In the genomic region with DNA sequence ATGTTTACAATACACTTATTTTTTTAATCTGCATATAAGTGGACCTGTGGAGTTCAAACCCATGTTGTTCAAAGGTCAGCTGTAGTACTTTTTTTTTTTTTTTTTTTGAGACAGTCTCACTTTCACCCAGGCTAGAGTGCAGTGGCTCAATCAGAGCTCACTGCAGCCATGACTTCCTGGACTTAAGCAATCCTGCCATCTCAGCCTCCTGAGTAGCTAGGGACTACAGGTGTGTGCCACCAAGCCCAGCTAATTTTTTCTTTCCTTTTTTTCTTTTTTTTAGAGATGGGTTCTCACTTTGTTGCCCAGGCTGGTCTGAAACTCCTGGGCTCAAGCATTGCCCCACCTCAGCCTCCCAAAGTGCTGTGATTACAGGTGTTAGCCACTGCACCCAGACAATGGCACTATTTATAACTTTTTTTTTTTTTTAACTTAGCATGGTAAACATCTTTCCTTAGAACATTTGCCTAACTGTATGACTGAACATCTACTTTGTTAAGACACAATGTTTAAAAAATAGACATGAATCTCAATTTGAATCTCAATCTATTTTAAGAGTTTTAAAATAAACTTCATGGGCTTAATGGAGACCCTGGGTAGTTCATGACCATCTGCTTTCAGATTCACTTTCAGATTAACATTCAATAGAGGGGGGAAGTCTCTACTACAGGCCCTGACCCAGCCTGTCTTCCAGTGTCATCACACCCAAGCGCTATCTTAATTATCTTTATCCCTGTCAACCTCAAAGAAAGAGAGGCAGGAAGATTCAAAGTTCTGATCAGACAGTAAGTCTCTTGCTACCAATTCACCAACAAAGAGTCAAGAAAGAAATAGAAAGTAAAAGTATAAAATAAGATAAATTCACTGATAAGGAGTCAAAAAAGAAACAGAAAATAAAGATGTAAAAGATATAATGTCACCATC, we compare ENCODE assay signal across 10 cellular contexts.
DNase-seq lines count a peak whose midpoint lies in the region; ATAC-seq, FAIRE-seq and TF ChIP-seq lines count a peak whose summit lies in the region.
"Had no signal": no experiment of that assay in that cellular context is flagged by ENCODE, and none has a peak within 500 bp of the region (broad histone marks: within the 10 kb centered on the region; RNA-seq: fewer than 3 reads in every experiment).

No MANE protein-coding gene starts in this region.

- H3K4me2 ChIP-seq in HepG2 (ENCODE audit: low read depth, low read length): no peak overlapping the region

- no peaks in the 10 kb centered on the region for H4K20me1 ChIP-seq in HepG2 (ENCODE audit: insufficient read depth, low read length)

- H3K9ac ChIP-seq in HepG2 (ENCODE audit: insufficient read depth, low read depth, low read length): no peak overlapping the region

- intact Hi-C loops in HepG2 (cut with micrococcal nuclease; ENCODE audit: unreplicated experiment): no loop called here

- no peak for TF ChIP-seq RAD21 in HepG2 (CRISPR knock-in tag; IDR thresholded peaks at IDR 0.05)

- DNase-seq in central memory CD4-positive, alpha-beta T cell: peak; percentile 60
- no peak for DNase-seq in suprapubic skin (ENCODE audit: low spot score in 2 of 2)
- no peak for DNase-seq in HepG2 (ENCODE audit: low spot score)
- no peak for DNase-seq in NCI-H2227 (lab: John Stamatoyannopoulos, UW; ENCODE audit: unreplicated experiment)
- no peak for DNase-seq in H54 (ENCODE audit: insufficient read length, low spot score)
- DNase-seq: activated CD4-positive, alpha-beta T cell treated with anti-CD3 and anti-CD28 coated beads for 48 hours; NCI-H187 had no signal

- TF ChIP-seq CTCF in suprapubic skin (IDR thresholded peaks at IDR 0.05) (no peak), HepG2 (CRISPR knock-in tag; IDR thresholded peaks at IDR 0.05) (no peak)

- CTCF ChIA-PET in HepG2 (lab: Yijun Ruan, JAX; ENCODE audit: low intra/inter-chr PET ratio, low total read pairs): no interaction called here

- H3K4me3 ChIP-seq in suprapubic skin: no peak overlapping the region
- H3K4me3 ChIP-seq in HepG2 (replicated peaks in 1 of 3; ENCODE audit: insufficient read depth in 1 of 3, low read depth in 2 of 3, low read length in 3 of 3): no peak overlapping the region

- POLR2A ChIA-PET in HepG2 (lab: Yijun Ruan, JAX): no interaction called here

- ATAC-seq in GM18502 (IDR thresholded peaks at IDR 0.05; ENCODE audit: poor library complexity, unreplicated experiment): peak; percentile 92
- peak; percentile 89 for ATAC-seq in GM21381 (IDR thresholded peaks at IDR 0.05; ENCODE audit: unreplicated experiment)
- ATAC-seq in HG03342 (IDR thresholded peaks at IDR 0.05; ENCODE audit: unreplicated experiment): peak; percentile 96
- ATAC-seq in HepG2: no peak

- no peak for TF ChIP-seq EP300 in suprapubic skin (IDR thresholded peaks at IDR 0.05)
- no peak for TF ChIP-seq EP300 in HepG2 (IDR thresholded peaks at IDR 0.05; ENCODE audit: low read depth in 2 of 2, low read length in 2 of 2)
- TF ChIP-seq EP300 in HepG2 (CRISPR knock-in tag; IDR thresholded peaks at IDR 0.05; ENCODE audit: borderline replicate concordance): no peak

- no peak overlapping the region for H3K27ac ChIP-seq in suprapubic skin
- H3K27ac ChIP-seq in HepG2 (ENCODE audit: extremely low read length, insufficient read depth, low read length): no peak overlapping the region

- no peaks in the 10 kb centered on the region for H3K4me1 ChIP-seq in suprapubic skin
- H3K4me1 ChIP-seq in HepG2 (ENCODE audit: insufficient read depth, low read length): no peaks in the 10 kb centered on the region

- no peaks in the 10 kb centered on the region for H3K79me2 ChIP-seq in HepG2 (ENCODE audit: insufficient read depth, low read length)

- BruUV-seq in HepG2 (replicated peaks; lab: Mats Ljungman, UMichigan): no TSS peak

- H3K9me3 ChIP-seq in suprapubic skin (no peaks in the 10 kb centered on the region), HepG2 (ENCODE audit: low read length) (no peaks in the 10 kb centered on the region)

- WGBS in suprapubic skin: 89% methylated on average over 1 of the region's 1 CpG
- 93% methylated on average over 1 of the region's 1 CpG for WGBS in HepG2 (ENCODE audit: low lambda C conversion rate)

- H3K36me3 ChIP-seq in suprapubic skin: no peaks in the 10 kb centered on the region
- H3K36me3 ChIP-seq in HepG2 (replicated peaks in 1 of 2; ENCODE audit: control insufficient read depth in 1 of 2, insufficient read depth in 2 of 2, low read length in 2 of 2): no peaks in the 10 kb centered on the region

- H3K27me3 ChIP-seq in suprapubic skin (no peaks in the 10 kb centered on the region), HepG2 (ENCODE audit: control insufficient read depth in 1 of 2, insufficient read depth in 2 of 2, low read length in 2 of 2) (no peaks in the 10 kb centered on the region; a peak in 1 of 5 replicates)

- no peak for FAIRE-seq in HepG2 (lab: Jason Lieb, UNC)
- FAIRE-seq in H54 (lab: Jason Lieb, UNC): no peak

- in situ Hi-C loops in HepG2 (cut with HindIII; ENCODE audit: extremely low pct_ligation_motif_present, low pct_unique_long_range_greater_than_20kb): no loop called here

- TF ChIP-seq POLR2A in suprapubic skin (IDR thresholded peaks at IDR 0.05) (no peak), HepG2 (IDR thresholded peaks at IDR 0.05; ENCODE audit: insufficient read depth in 1 of 2, low read depth in 2 of 2, low read length in 2 of 2) (no peak), H54 (IDR thresholded peaks at IDR 0.05; ENCODE audit: low read depth, low read length) (no peak)

- no peak overlapping the region for H2AFZ ChIP-seq in HepG2 (ENCODE audit: low read length)

TF ChIP-seq in HepG2, 621 proteins besides CTCF, POLR2A, EP300 and RAD21:
- no peak for TF ChIP-seq AKAP8 (CRISPR knock-in tag; IDR thresholded peaks at IDR 0.05)
- TF ChIP-seq, protein P1, sequence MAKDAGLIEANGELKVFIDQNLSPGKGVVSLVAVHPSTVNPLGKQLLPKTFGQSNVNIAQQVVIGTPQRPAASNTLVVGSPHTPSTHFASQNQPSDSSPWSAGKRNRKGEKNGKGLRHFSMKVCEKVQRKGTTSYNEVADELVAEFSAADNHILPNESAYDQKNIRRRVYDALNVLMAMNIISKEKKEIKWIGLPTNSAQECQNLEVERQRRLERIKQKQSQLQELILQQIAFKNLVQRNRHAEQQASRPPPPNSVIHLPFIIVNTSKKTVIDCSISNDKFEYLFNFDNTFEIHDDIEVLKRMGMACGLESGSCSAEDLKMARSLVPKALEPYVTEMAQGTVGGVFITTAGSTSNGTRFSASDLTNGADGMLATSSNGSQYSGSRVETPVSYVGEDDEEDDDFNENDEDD (CRISPR knock-in tag; IDR thresholded peaks at IDR 0.05; ENCODE audit: borderline replicate concordance): no peak
- TF ChIP-seq NFATC3 (CRISPR knock-in tag; IDR thresholded peaks at IDR 0.05): no peak
- TF ChIP-seq ZNF816 (CRISPR knock-in tag; IDR thresholded peaks at IDR 0.05; ENCODE audit: borderline replicate concordance): no peak
- TF ChIP-seq, protein P2, sequence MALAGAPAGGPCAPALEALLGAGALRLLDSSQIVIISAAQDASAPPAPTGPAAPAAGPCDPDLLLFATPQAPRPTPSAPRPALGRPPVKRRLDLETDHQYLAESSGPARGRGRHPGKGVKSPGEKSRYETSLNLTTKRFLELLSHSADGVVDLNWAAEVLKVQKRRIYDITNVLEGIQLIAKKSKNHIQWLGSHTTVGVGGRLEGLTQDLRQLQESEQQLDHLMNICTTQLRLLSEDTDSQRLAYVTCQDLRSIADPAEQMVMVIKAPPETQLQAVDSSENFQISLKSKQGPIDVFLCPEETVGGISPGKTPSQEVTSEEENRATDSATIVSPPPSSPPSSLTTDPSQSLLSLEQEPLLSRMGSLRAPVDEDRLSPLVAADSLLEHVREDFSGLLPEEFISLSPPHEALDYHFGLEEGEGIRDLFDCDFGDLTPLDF (CRISPR knock-in tag; IDR thresholded peaks at IDR 0.05): no peak
- TF ChIP-seq, protein P3, sequence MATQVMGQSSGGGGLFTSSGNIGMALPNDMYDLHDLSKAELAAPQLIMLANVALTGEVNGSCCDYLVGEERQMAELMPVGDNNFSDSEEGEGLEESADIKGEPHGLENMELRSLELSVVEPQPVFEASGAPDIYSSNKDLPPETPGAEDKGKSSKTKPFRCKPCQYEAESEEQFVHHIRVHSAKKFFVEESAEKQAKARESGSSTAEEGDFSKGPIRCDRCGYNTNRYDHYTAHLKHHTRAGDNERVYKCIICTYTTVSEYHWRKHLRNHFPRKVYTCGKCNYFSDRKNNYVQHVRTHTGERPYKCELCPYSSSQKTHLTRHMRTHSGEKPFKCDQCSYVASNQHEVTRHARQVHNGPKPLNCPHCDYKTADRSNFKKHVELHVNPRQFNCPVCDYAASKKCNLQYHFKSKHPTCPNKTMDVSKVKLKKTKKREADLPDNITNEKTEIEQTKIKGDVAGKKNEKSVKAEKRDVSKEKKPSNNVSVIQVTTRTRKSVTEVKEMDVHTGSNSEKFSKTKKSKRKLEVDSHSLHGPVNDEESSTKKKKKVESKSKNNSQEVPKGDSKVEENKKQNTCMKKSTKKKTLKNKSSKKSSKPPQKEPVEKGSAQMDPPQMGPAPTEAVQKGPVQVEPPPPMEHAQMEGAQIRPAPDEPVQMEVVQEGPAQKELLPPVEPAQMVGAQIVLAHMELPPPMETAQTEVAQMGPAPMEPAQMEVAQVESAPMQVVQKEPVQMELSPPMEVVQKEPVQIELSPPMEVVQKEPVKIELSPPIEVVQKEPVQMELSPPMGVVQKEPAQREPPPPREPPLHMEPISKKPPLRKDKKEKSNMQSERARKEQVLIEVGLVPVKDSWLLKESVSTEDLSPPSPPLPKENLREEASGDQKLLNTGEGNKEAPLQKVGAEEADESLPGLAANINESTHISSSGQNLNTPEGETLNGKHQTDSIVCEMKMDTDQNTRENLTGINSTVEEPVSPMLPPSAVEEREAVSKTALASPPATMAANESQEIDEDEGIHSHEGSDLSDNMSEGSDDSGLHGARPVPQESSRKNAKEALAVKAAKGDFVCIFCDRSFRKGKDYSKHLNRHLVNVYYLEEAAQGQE (IDR thresholded peaks at IDR 0.05; ENCODE audit: borderline replicate concordance in 1 of 2, low read depth in 1 of 2, low read length in 2 of 2): no peak
- TF ChIP-seq, protein P4, sequence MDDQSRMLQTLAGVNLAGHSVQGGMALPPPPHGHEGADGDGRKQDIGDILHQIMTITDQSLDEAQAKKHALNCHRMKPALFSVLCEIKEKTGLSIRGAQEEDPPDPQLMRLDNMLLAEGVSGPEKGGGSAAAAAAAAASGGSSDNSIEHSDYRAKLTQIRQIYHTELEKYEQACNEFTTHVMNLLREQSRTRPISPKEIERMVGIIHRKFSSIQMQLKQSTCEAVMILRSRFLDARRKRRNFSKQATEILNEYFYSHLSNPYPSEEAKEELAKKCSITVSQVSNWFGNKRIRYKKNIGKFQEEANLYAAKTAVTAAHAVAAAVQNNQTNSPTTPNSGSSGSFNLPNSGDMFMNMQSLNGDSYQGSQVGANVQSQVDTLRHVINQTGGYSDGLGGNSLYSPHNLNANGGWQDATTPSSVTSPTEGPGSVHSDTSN (CRISPR knock-in tag; IDR thresholded peaks at IDR 0.05; ENCODE audit: borderline replicate concordance): no peak
- no peak for TF ChIP-seq BHLHE40 (IDR thresholded peaks at IDR 0.05; ENCODE audit: low read length)
TF ChIP-seq in HepG2: peak in this region for 0.
